ENCODE assay signal across 1 cellular context in the genomic region with DNA sequence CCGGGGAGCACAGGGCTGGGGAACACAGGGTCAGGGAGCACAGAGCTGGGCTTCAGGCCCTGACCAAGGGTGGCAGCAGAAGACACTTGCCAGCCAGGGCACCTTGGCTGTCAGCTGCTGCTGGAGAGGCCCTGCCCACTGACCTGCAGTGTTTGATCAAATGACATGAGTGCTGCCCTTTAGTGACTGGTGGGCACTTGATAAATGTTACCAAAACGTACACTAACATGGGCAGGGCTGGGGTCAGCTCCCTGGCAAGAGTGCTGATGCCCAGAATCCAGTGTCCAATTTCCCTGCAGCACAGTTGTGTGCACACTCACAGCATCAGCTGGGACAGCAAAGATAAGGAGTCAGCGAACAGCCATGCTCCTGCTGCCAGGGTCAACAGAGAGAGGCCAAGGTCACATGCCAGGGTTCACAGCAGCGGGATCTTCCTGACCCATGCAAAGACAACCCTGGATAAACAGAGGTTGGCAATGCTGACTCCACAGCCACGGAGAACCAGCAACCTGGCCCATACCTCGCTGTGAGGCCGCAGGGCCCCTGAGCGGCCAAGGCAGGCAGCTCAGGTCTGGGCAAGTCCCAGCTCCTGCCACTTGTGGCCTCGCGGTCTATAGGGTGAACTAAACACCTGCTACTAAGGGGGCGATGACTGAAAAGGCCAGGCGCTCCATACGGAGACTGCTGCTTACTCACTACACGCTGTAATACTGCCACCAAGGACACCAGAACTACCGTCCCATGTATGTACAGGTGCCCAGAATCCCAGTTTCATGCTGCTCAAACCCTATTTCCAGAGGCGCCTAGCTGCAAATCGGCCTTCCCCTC.
TF ChIP-seq lines count a peak whose summit lies in the region.

No MANE protein-coding gene starts in this region.

TF ChIP-seq in HepG2, 621 proteins besides CTCF, POLR2A, EP300 and RAD21 (continued from another document and continues in another):
- TF ChIP-seq, protein P1, sequence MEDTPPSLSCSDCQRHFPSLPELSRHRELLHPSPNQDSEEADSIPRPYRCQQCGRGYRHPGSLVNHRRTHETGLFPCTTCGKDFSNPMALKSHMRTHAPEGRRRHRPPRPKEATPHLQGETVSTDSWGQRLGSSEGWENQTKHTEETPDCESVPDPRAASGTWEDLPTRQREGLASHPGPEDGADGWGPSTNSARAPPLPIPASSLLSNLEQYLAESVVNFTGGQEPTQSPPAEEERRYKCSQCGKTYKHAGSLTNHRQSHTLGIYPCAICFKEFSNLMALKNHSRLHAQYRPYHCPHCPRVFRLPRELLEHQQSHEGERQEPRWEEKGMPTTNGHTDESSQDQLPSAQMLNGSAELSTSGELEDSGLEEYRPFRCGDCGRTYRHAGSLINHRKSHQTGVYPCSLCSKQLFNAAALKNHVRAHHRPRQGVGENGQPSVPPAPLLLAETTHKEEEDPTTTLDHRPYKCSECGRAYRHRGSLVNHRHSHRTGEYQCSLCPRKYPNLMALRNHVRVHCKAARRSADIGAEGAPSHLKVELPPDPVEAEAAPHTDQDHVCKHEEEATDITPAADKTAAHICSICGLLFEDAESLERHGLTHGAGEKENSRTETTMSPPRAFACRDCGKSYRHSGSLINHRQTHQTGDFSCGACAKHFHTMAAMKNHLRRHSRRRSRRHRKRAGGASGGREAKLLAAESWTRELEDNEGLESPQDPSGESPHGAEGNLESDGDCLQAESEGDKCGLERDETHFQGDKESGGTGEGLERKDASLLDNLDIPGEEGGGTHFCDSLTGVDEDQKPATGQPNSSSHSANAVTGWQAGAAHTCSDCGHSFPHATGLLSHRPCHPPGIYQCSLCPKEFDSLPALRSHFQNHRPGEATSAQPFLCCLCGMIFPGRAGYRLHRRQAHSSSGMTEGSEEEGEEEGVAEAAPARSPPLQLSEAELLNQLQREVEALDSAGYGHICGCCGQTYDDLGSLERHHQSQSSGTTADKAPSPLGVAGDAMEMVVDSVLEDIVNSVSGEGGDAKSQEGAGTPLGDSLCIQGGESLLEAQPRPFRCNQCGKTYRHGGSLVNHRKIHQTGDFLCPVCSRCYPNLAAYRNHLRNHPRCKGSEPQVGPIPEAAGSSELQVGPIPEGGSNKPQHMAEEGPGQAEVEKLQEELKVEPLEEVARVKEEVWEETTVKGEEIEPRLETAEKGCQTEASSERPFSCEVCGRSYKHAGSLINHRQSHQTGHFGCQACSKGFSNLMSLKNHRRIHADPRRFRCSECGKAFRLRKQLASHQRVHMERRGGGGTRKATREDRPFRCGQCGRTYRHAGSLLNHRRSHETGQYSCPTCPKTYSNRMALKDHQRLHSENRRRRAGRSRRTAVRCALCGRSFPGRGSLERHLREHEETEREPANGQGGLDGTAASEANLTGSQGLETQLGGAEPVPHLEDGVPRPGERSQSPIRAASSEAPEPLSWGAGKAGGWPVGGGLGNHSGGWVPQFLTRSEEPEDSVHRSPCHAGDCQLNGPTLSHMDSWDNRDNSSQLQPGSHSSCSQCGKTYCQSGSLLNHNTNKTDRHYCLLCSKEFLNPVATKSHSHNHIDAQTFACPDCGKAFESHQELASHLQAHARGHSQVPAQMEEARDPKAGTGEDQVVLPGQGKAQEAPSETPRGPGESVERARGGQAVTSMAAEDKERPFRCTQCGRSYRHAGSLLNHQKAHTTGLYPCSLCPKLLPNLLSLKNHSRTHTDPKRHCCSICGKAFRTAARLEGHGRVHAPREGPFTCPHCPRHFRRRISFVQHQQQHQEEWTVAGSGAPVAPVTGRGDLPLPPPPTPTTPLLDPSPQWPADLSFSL (CRISPR knock-in tag; IDR thresholded peaks at IDR 0.05): peak; percentile 92
- peak; percentile 5; the same call in 1 of the 2 replicates for TF ChIP-seq SP140L (CRISPR knock-in tag; IDR thresholded peaks at IDR 0.05; ENCODE audit: borderline replicate concordance)
- peak; percentile 76; the same call in 1 of the 2 replicates for TF ChIP-seq NCOR1 (IDR thresholded peaks at IDR 0.05; ENCODE audit: borderline replicate concordance, low read length)
- TF ChIP-seq NFKB2 (CRISPR knock-in tag; IDR thresholded peaks at IDR 0.05; ENCODE audit: borderline replicate concordance): peak; percentile 79; the same call in 1 of the 2 replicates
- no peak for TF ChIP-seq U2AF2 (IDR thresholded peaks at IDR 0.05; ENCODE audit: low read depth, low read length)
- TF ChIP-seq SMYD3 (CRISPR knock-in tag; IDR thresholded peaks at IDR 0.05): no peak
- peak; percentile 78; the same call in 1 of the 2 replicates for TF ChIP-seq ZNF335 (CRISPR knock-in tag; IDR thresholded peaks at IDR 0.05)
- peak; percentile 83; the same call in 1 of the 2 replicates for TF ChIP-seq ZNF383 (CRISPR knock-in tag; IDR thresholded peaks at IDR 0.05; ENCODE audit: borderline replicate concordance)
- peak; percentile 83 for TF ChIP-seq SPEN (CRISPR knock-in tag; IDR thresholded peaks at IDR 0.05; ENCODE audit: low read depth)
- peak; percentile 43 for TF ChIP-seq JARID2 (CRISPR knock-in tag; IDR thresholded peaks at IDR 0.05; ENCODE audit: insufficient replicate concordance)
- TF ChIP-seq FOXC1 (CRISPR knock-in tag; IDR thresholded peaks at IDR 0.05; ENCODE audit: borderline replicate concordance): peak; percentile 79
- peak; percentile 31; the same call in 1 of the 2 replicates for TF ChIP-seq CEBPB (IDR thresholded peaks at IDR 0.05; ENCODE audit: borderline replicate concordance, low read depth, low read length)
- TF ChIP-seq ZMYM4 (CRISPR knock-in tag; IDR thresholded peaks at IDR 0.05): peak; percentile 95
- TF ChIP-seq, protein P2, sequence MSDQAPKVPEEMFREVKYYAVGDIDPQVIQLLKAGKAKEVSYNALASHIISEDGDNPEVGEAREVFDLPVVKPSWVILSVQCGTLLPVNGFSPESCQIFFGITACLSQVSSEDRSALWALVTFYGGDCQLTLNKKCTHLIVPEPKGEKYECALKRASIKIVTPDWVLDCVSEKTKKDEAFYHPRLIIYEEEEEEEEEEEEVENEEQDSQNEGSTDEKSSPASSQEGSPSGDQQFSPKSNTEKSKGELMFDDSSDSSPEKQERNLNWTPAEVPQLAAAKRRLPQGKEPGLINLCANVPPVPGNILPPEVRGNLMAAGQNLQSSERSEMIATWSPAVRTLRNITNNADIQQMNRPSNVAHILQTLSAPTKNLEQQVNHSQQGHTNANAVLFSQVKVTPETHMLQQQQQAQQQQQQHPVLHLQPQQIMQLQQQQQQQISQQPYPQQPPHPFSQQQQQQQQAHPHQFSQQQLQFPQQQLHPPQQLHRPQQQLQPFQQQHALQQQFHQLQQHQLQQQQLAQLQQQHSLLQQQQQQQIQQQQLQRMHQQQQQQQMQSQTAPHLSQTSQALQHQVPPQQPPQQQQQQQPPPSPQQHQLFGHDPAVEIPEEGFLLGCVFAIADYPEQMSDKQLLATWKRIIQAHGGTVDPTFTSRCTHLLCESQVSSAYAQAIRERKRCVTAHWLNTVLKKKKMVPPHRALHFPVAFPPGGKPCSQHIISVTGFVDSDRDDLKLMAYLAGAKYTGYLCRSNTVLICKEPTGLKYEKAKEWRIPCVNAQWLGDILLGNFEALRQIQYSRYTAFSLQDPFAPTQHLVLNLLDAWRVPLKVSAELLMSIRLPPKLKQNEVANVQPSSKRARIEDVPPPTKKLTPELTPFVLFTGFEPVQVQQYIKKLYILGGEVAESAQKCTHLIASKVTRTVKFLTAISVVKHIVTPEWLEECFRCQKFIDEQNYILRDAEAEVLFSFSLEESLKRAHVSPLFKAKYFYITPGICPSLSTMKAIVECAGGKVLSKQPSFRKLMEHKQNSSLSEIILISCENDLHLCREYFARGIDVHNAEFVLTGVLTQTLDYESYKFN (CRISPR knock-in tag; conservative IDR thresholded peaks at IDR 0.05): peak; percentile 93
- TF ChIP-seq NR2F6 (IDR thresholded peaks at IDR 0.05): peak; percentile 99
- TF ChIP-seq NR2F6 (CRISPR knock-in tag; IDR thresholded peaks at IDR 0.05): peak; percentile 100
- TF ChIP-seq, protein P3, sequence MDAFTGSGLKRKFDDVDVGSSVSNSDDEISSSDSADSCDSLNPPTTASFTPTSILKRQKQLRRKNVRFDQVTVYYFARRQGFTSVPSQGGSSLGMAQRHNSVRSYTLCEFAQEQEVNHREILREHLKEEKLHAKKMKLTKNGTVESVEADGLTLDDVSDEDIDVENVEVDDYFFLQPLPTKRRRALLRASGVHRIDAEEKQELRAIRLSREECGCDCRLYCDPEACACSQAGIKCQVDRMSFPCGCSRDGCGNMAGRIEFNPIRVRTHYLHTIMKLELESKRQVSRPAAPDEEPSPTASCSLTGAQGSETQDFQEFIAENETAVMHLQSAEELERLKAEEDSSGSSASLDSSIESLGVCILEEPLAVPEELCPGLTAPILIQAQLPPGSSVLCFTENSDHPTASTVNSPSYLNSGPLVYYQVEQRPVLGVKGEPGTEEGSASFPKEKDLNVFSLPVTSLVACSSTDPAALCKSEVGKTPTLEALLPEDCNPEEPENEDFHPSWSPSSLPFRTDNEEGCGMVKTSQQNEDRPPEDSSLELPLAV (CRISPR knock-in tag; conservative IDR thresholded peaks at IDR 0.05; ENCODE audit: low read depth): no peak
- TF ChIP-seq XRCC5 (optimal IDR thresholded peaks at IDR 0.05; ENCODE audit: low read length): peak; percentile 88
- peak; percentile 98 for TF ChIP-seq HDAC1 (CRISPR knock-in tag; IDR thresholded peaks at IDR 0.05)
- TF ChIP-seq SMARCC2 (IDR thresholded peaks at IDR 0.05): no peak
- peak; percentile 63 for TF ChIP-seq BORCS8-MEF2B (CRISPR knock-in tag; IDR thresholded peaks at IDR 0.05)
- no peak for TF ChIP-seq CREM (IDR thresholded peaks at IDR 0.05)
- TF ChIP-seq CREM (CRISPR knock-in tag; IDR thresholded peaks at IDR 0.05): no peak
- TF ChIP-seq HNRNPLL (IDR thresholded peaks at IDR 0.05; ENCODE audit: low read depth, low read length, poor library complexity, severe bottlenecking): no peak
- no peak for TF ChIP-seq PHB2 (IDR thresholded peaks at IDR 0.05; ENCODE audit: partially characterized antibody)
- TF ChIP-seq, protein P4, sequence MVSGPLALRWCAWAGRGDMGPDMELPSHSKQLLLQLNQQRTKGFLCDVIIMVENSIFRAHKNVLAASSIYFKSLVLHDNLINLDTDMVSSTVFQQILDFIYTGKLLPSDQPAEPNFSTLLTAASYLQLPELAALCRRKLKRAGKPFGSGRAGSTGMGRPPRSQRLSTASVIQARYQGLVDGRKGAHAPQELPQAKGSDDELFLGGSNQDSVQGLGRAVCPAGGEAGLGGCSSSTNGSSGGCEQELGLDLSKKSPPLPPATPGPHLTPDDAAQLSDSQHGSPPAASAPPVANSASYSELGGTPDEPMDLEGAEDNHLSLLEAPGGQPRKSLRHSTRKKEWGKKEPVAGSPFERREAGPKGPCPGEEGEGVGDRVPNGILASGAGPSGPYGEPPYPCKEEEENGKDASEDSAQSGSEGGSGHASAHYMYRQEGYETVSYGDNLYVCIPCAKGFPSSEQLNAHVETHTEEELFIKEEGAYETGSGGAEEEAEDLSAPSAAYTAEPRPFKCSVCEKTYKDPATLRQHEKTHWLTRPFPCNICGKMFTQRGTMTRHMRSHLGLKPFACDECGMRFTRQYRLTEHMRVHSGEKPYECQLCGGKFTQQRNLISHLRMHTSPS (CRISPR knock-in tag; IDR thresholded peaks at IDR 0.05; ENCODE audit: low read depth): peak; percentile 100
- TF ChIP-seq, protein P5, sequence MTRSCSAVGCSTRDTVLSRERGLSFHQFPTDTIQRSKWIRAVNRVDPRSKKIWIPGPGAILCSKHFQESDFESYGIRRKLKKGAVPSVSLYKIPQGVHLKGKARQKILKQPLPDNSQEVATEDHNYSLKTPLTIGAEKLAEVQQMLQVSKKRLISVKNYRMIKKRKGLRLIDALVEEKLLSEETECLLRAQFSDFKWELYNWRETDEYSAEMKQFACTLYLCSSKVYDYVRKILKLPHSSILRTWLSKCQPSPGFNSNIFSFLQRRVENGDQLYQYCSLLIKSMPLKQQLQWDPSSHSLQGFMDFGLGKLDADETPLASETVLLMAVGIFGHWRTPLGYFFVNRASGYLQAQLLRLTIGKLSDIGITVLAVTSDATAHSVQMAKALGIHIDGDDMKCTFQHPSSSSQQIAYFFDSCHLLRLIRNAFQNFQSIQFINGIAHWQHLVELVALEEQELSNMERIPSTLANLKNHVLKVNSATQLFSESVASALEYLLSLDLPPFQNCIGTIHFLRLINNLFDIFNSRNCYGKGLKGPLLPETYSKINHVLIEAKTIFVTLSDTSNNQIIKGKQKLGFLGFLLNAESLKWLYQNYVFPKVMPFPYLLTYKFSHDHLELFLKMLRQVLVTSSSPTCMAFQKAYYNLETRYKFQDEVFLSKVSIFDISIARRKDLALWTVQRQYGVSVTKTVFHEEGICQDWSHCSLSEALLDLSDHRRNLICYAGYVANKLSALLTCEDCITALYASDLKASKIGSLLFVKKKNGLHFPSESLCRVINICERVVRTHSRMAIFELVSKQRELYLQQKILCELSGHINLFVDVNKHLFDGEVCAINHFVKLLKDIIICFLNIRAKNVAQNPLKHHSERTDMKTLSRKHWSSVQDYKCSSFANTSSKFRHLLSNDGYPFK (CRISPR knock-in tag; IDR thresholded peaks at IDR 0.05; ENCODE audit: borderline replicate concordance): 0 out of 2 replicates have a peak, but pooled peaks have one; percentile 71
- peak; percentile 64 for TF ChIP-seq AGO2 (optimal IDR thresholded peaks at IDR 0.05; ENCODE audit: low read depth, low read length)
- TF ChIP-seq, protein P6, sequence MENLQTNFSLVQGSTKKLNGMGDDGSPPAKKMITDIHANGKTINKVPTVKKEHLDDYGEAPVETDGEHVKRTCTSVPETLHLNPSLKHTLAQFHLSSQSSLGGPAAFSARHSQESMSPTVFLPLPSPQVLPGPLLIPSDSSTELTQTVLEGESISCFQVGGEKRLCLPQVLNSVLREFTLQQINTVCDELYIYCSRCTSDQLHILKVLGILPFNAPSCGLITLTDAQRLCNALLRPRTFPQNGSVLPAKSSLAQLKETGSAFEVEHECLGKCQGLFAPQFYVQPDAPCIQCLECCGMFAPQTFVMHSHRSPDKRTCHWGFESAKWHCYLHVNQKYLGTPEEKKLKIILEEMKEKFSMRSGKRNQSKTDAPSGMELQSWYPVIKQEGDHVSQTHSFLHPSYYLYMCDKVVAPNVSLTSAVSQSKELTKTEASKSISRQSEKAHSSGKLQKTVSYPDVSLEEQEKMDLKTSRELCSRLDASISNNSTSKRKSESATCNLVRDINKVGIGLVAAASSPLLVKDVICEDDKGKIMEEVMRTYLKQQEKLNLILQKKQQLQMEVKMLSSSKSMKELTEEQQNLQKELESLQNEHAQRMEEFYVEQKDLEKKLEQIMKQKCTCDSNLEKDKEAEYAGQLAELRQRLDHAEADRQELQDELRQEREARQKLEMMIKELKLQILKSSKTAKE (CRISPR knock-in tag; IDR thresholded peaks at IDR 0.05; ENCODE audit: borderline replicate concordance): peak; percentile 80
- TF ChIP-seq, protein P7, sequence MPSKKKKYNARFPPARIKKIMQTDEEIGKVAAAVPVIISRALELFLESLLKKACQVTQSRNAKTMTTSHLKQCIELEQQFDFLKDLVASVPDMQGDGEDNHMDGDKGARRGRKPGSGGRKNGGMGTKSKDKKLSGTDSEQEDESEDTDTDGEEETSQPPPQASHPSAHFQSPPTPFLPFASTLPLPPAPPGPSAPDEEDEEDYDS (CRISPR knock-in tag; IDR thresholded peaks at IDR 0.05): peak; percentile 56; the same call in 1 of the 2 replicates
- TF ChIP-seq ZNF432 (CRISPR knock-in tag; IDR thresholded peaks at IDR 0.05; ENCODE audit: borderline replicate concordance): no peak
- peak; percentile 80 for TF ChIP-seq ATF7-NPFF (CRISPR knock-in tag; IDR thresholded peaks at IDR 0.05; ENCODE audit: low read depth)
- TF ChIP-seq ZNF331 (CRISPR knock-in tag; IDR thresholded peaks at IDR 0.05): peak; percentile 96
- TF ChIP-seq ZNF329 (CRISPR knock-in tag; IDR thresholded peaks at IDR 0.05; ENCODE audit: low read depth): peak; percentile 38; the same call in 1 of the 2 replicates
- peak; percentile 96 for TF ChIP-seq FOXA3 (CRISPR knock-in tag; IDR thresholded peaks at IDR 0.05)
- no peak for TF ChIP-seq ZNF484 (CRISPR knock-in tag; IDR thresholded peaks at IDR 0.05; ENCODE audit: borderline replicate concordance, low read depth)
- TF ChIP-seq, protein P8, sequence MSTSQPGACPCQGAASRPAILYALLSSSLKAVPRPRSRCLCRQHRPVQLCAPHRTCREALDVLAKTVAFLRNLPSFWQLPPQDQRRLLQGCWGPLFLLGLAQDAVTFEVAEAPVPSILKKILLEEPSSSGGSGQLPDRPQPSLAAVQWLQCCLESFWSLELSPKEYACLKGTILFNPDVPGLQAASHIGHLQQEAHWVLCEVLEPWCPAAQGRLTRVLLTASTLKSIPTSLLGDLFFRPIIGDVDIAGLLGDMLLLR (CRISPR knock-in tag; IDR thresholded peaks at IDR 0.05): peak; percentile 61; the same call in 1 of the 2 replicates
